20 cellular contexts compared by ENCODE assay signal in genomic region chr7:149214020-149214720, GRCh38.
"Had no signal": no experiment of that assay in that cellular context is flagged by ENCODE, and none has a peak within 500 bp of the region (broad histone marks: within the 10 kb centered on the region; RNA-seq: fewer than 3 reads in every experiment).

No MANE protein-coding gene starts in this region.

- H3K27ac Mint-ChIP-seq: activated CD4-positive, alpha-beta T cell treated with anti-CD3 and anti-CD28 coated beads, Interleukin-2, amount 10 ng/mL, durations not matched to agents 7 days and 5 days; activated naive CD8-positive, alpha-beta T cell treated with anti-CD3 and anti-CD28 coated beads, Interleukin-2, amount 50 U/mL, for 24 hours; mesothelial cell of epicardium; natural killer cell treated with Interleukin-12 subunit alpha and Interleukin-12 subunit beta and Interleukin-15 and Interleukin-18, amount 100 ng/mL, for 72 hours; T-cell; WTC11 had no signal

- H3K27me3 ChIP-seq: hepatocyte, neutrophil, tibial nerve had no signal

- H3K4me3 Mint-ChIP-seq: activated CD4-positive, alpha-beta T cell treated with anti-CD3 and anti-CD28 coated beads, Interleukin-2, amount 10 ng/mL, durations not matched to agents 7 days and 5 days; activated naive CD8-positive, alpha-beta T cell treated with anti-CD3 and anti-CD28 coated beads, Interleukin-2, amount 50 U/mL, for 24 hours; mesothelial cell of epicardium; natural killer cell treated with Interleukin-12 subunit alpha and Interleukin-12 subunit beta and Interleukin-15 and Interleukin-18, amount 100 ng/mL, for 72 hours; T-cell; WTC11 had no signal

- H3K4me1 ChIP-seq: parathyroid adenoma, tibial nerve had no signal

- H3K4me1 Mint-ChIP-seq: mesothelial cell of epicardium had no signal

- H3K27me3 Mint-ChIP-seq: activated CD4-positive, alpha-beta T cell treated with anti-CD3 and anti-CD28 coated beads, Interleukin-2, amount 10 ng/mL, durations not matched to agents 7 days and 5 days; activated naive CD8-positive, alpha-beta T cell treated with anti-CD3 and anti-CD28 coated beads, Interleukin-2, amount 50 U/mL, for 24 hours; natural killer cell treated with Interleukin-12 subunit alpha and Interleukin-12 subunit beta and Interleukin-15 and Interleukin-18, amount 100 ng/mL, for 72 hours; T-cell had no signal

- H3K9me3 ChIP-seq: neutrophil, SK-N-SH, tibial nerve had no signal

- H3K27ac ChIP-seq: coronary artery, hepatocyte, neutrophil, parathyroid adenoma, tibial nerve had no signal

- H3K4me3 ChIP-seq: coronary artery, hepatocyte, lung, tibial nerve had no signal

- DNase-seq: activated CD4-positive, alpha-beta T cell treated with anti-CD3 and anti-CD28 coated beads, Interleukin-2, amount 10 ng/mL, durations not matched to agents 7 days and 5 days; activated CD8-positive, alpha-beta memory T cell treated with anti-CD3 and anti-CD28 coated beads, Interleukin-2, amount 50 U/mL, for 4 hours; activated naive CD4-positive, alpha-beta T cell treated with Interleukin-2 at 50 U/mL for 16 hours; activated naive CD8-positive, alpha-beta T cell treated with anti-CD3 and anti-CD28 coated beads, Interleukin-2, amount 50 U/mL, for 24 hours; aorta; erythroblast; retina; SK-N-SH; stimulated activated CD4-positive, alpha-beta T cell treated with anti-CD3 and anti-CD28 coated beads, Interleukin-2, amount 100 ng/mL, for 24 hours; stimulated activated naive CD8-positive, alpha-beta T cell treated with anti-CD3 and anti-CD28 coated beads, Interleukin-15, Interleukin-2, amounts not matched to agents 100 U/mL and 50 U/mL, for 24 hours; T-cell had no signal

- ATAC-seq: activated naive CD8-positive, alpha-beta T cell treated with anti-CD3 and anti-CD28 coated beads, Interleukin-2, amount 50 U/mL, for 24 hours; natural killer cell treated with Interleukin-12 subunit alpha and Interleukin-12 subunit beta and Interleukin-15 and Interleukin-18, amount 100 ng/mL, for 72 hours; stimulated activated naive CD8-positive, alpha-beta T cell treated with anti-CD3 and anti-CD28 coated beads, Interleukin-15, Interleukin-2, amounts not matched to agents 100 U/mL and 50 U/mL, for 24 hours; T-cell; WTC11 had no signal

- H3K9me3 Mint-ChIP-seq: activated CD4-positive, alpha-beta T cell treated with anti-CD3 and anti-CD28 coated beads, Interleukin-2, amount 10 ng/mL, durations not matched to agents 7 days and 5 days; activated naive CD8-positive, alpha-beta T cell treated with anti-CD3 and anti-CD28 coated beads, Interleukin-2, amount 50 U/mL, for 24 hours; mesothelial cell of epicardium; natural killer cell treated with Interleukin-12 subunit alpha and Interleukin-12 subunit beta and Interleukin-15 and Interleukin-18, amount 100 ng/mL, for 72 hours; T-cell; WTC11 had no signal
